8 cellular contexts compared by ENCODE assay signal in genomic region chr5:80406980-80407734, GRCh38. TPM values are rescaled to one million over a fixed set of nuclear protein-coding genes. Genes with fewer than 3 reads are reported as not detected.
A peak's percentile ranks its signal among the peaks of the same experiment; 100 is the strongest.
DNase-seq lines count a peak whose midpoint lies in the region; ATAC-seq, FAIRE-seq and TF ChIP-seq lines count a peak whose summit lies in the region.

No MANE protein-coding gene starts in this region.

- FAIRE-seq in HTR-8/SVneo (lab: Jason Lieb, UNC) = no peak

- peaks cover 20% of the 10 kb centered on the region for H3K4me1 Mint-ChIP-seq in activated T-helper 2 cell treated with anti-CD3 and anti-CD28 coated beads, Interferon-gamma antibody, Interleukin-2, Interleukin-4, amounts not matched to agents 10 μg/mL and 5 μg/mL and 100 μg/mL, durations not matched to agents 14 hours and 24 hours and 36 hours (ENCODE audit: low read depth)

- H3K9me3 Mint-ChIP-seq in activated T-helper 2 cell treated with anti-CD3 and anti-CD28 coated beads, Interferon-gamma antibody, Interleukin-2, Interleukin-4, amounts not matched to agents 10 μg/mL and 5 μg/mL and 100 μg/mL, durations not matched to agents 14 hours and 24 hours and 36 hours = no peaks in the 10 kb centered on the region

- DNase-seq in HuH-7.5 (ENCODE audit: low spot score) = peak; percentile 12
- DNase-seq in activated T-helper 2 cell treated with anti-CD3 and anti-CD28 coated beads, Interferon-gamma antibody, Interleukin-2, Interleukin-4, amounts not matched to agents 10 μg/mL and 5 μg/mL and 100 μg/mL, durations not matched to agents 14 hours and 24 hours and 36 hours (ENCODE audit: low spot score) = peak; percentile 12
- peak; percentile 51 for DNase-seq in left ventricle myocardium superior
- DNase-seq in retinal pigment epithelial cell (ENCODE audit: low read depth) = no peak
- DNase-seq in HTR-8/SVneo (ENCODE audit: insufficient read length, low spot score) = no peak

- peak overlapping the region; percentile 95 for H3K4me3 Mint-ChIP-seq in activated T-helper 2 cell treated with anti-CD3 and anti-CD28 coated beads, Interferon-gamma antibody, Interleukin-2, Interleukin-4, amounts not matched to agents 10 μg/mL and 5 μg/mL and 100 μg/mL, durations not matched to agents 14 hours and 24 hours and 36 hours (ENCODE audit: low read depth)

- H3K27me3 Mint-ChIP-seq in activated T-helper 2 cell treated with anti-CD3 and anti-CD28 coated beads, Interferon-gamma antibody, Interleukin-2, Interleukin-4, amounts not matched to agents 10 μg/mL and 5 μg/mL and 100 μg/mL, durations not matched to agents 14 hours and 24 hours and 36 hours (ENCODE audit: low read depth) = no peaks in the 10 kb centered on the region

- intact Hi-C loops in activated T-helper 2 cell treated with anti-CD3 and anti-CD28 coated beads, Interferon-gamma antibody, Interleukin-2, Interleukin-4, amounts not matched to agents 10 μg/mL and 5 μg/mL and 100 μg/mL, durations not matched to agents 14 hours and 24 hours and 36 hours (cut with micrococcal nuclease) = loop anchor here (1.0 to 10.0 kb wide), 6 partner anchors 80 to 898 kb away; partner anchors contain the start of genes FAM151B, HOMER1, SERINC5 and ZCCHC9
- intact Hi-C loops in left ventricle myocardium superior (cut with micrococcal nuclease) = no loop called here

- no peak for TF ChIP-seq CTCF in retinal pigment epithelial cell (conservative IDR thresholded peaks at IDR 0.05; ENCODE audit: low read depth, low read length)

- H3K4me3 ChIP-seq in retinal pigment epithelial cell (ENCODE audit: low read length) = peak overlapping the region; percentile 89

- ATAC-seq in GM18502 (IDR thresholded peaks at IDR 0.05; ENCODE audit: poor library complexity, unreplicated experiment) (peak; percentile 55), left ventricle myocardium superior (peak; percentile 31), HG02885 (IDR thresholded peaks at IDR 0.05; ENCODE audit: poor library complexity, unreplicated experiment) (no peak), HG02678 (IDR thresholded peaks at IDR 0.05; ENCODE audit: unreplicated experiment) (no peak)

- peak overlapping the region; percentile 99 for H3K27ac Mint-ChIP-seq in activated T-helper 2 cell treated with anti-CD3 and anti-CD28 coated beads, Interferon-gamma antibody, Interleukin-2, Interleukin-4, amounts not matched to agents 10 μg/mL and 5 μg/mL and 100 μg/mL, durations not matched to agents 14 hours and 24 hours and 36 hours

- H3K36me3 Mint-ChIP-seq in activated T-helper 2 cell treated with anti-CD3 and anti-CD28 coated beads, Interferon-gamma antibody, Interleukin-2, Interleukin-4, amounts not matched to agents 10 μg/mL and 5 μg/mL and 100 μg/mL, durations not matched to agents 14 hours and 24 hours and 36 hours (ENCODE audit: low read depth) = no peaks in the 10 kb centered on the region

RNA-seq across cellular contexts. Expression of gene ZFYVE16, which starts 0.7 kb away (rescaled TPM):
- 9.0 and 11.4 TPM in 2 replicates for total RNA-seq in activated T-helper 2 cell treated with anti-CD3 and anti-CD28 coated beads, Interferon-gamma antibody, Interleukin-2, Interleukin-4, amounts not matched to agents 10 μg/mL and 5 μg/mL and 100 μg/mL, durations not matched to agents 14 hours and 24 hours and 36 hours
- 30.5 TPM for total RNA-seq in left ventricle myocardium superior

Comparison
In these comparisons a context has a peak if more than half of its experiments do, and no peak if none do; other contexts are left out.
1. ATAC-seq: peak in GM18502 (single experiment) and left ventricle myocardium superior (single experiment); none in HG02885 (single experiment) and HG02678 (single experiment).
2. DNase-seq: peak in HuH-7.5 (single experiment), activated T-helper 2 cell treated with anti-CD3 and anti-CD28 coated beads, Interferon-gamma antibody, Interleukin-2, Interleukin-4, amounts not matched to agents 10 μg/mL and 5 μg/mL and 100 μg/mL, durations not matched to agents 14 hours and 24 hours and 36 hours (single experiment) and left ventricle myocardium superior (single experiment); none in retinal pigment epithelial cell (single experiment) and HTR-8/SVneo (single experiment).